Comparison of ENCODE assay signal across 14 cellular contexts in the genomic region with DNA sequence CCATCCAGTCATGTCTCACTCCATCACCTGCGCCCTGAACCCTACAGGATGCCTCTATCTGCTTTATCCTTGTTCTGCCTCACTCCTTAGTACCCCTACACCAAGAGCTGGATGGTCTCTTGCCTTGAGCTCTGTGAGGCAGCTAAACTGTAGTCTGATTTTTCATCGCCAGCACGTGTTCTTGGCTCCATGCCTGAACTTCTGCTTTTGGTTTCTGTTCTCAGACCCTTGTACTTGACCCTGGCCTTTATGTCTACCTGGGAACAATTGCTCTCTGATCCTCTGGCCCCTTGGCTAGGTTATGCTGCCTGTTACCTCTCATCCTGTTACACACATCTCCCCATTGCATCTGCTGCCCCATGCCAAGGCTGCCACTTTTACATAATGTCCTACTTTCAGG.
DNase-seq lines count a peak whose midpoint lies in the region; ATAC-seq, FAIRE-seq and TF ChIP-seq lines count a peak whose summit lies in the region.
"Had no signal": no experiment of that assay in that cellular context is flagged by ENCODE, and none has a peak within 500 bp of the region (broad histone marks: within the 10 kb centered on the region; RNA-seq: fewer than 3 reads in every experiment).

No MANE protein-coding gene starts in this region.

- no peaks in the 10 kb centered on the region for H3K36me3 Mint-ChIP-seq in nephron progenitor cell (ENCODE audit: low read depth)

- no peak overlapping the region for H3K27ac Mint-ChIP-seq in nephron progenitor cell

- FAIRE-seq in HTR-8/SVneo (lab: Jason Lieb, UNC), result no peak
- FAIRE-seq: endometrium had no signal

- H3K4me1 Mint-ChIP-seq in nephron progenitor cell, result no peaks in the 10 kb centered on the region

- no peak overlapping the region for H3K4me3 Mint-ChIP-seq in nephron progenitor cell

- no peaks in the 10 kb centered on the region for H3K9me3 Mint-ChIP-seq in nephron progenitor cell

- DNase-seq in NOMO-1 treated with DMSO at 0.1 percent for 48 hours (lab: John Stamatoyannopoulos, UW; ENCODE audit: unreplicated experiment), result peak; percentile 23
- DNase-seq in HTR-8/SVneo (ENCODE audit: insufficient read length, low spot score), result no peak
- DNase-seq in nephron progenitor cell, result no peak
- no peak for DNase-seq in GM19240 (ENCODE audit: insufficient read length, low spot score)
- no peak for DNase-seq in activated T-cell treated with anti-CD3 and anti-CD28 coated beads, Interleukin-2, amount 50 U/mL, for 1 hour
- DNase-seq: NCI-H1436 treated with DMSO at 0.1 percent for 48 hours; NCI-H82; stimulated activated CD8-positive, alpha-beta memory T cell treated with anti-CD3 and anti-CD28 coated beads, Interleukin-4, amount 100 ng/mL, for 48 hours had no signal

- no peaks in the 10 kb centered on the region for H3K27me3 Mint-ChIP-seq in nephron progenitor cell (ENCODE audit: low read depth, poor library complexity)

- TF ChIP-seq CTCF in nephron progenitor cell (IDR thresholded peaks at IDR 0.05), result no peak

- ATAC-seq in GM18502 (IDR thresholded peaks at IDR 0.05; ENCODE audit: poor library complexity, unreplicated experiment) (peak; percentile 96), GM19395 (IDR thresholded peaks at IDR 0.05; ENCODE audit: unreplicated experiment) (peak; percentile 81), HG02981 (IDR thresholded peaks at IDR 0.05; ENCODE audit: unreplicated experiment) (peak; percentile 65)
- ATAC-seq: activated CD4-positive, CD25-positive, alpha-beta regulatory T cell treated with anti-CD3 and anti-CD28 coated beads, Interleukin-2, amount 50 U/mL, for 24 hours; SK-N-SH treated with all-trans-retinoic acid at 6 μM for 48 hours had no signal
